In the genomic region with DNA sequence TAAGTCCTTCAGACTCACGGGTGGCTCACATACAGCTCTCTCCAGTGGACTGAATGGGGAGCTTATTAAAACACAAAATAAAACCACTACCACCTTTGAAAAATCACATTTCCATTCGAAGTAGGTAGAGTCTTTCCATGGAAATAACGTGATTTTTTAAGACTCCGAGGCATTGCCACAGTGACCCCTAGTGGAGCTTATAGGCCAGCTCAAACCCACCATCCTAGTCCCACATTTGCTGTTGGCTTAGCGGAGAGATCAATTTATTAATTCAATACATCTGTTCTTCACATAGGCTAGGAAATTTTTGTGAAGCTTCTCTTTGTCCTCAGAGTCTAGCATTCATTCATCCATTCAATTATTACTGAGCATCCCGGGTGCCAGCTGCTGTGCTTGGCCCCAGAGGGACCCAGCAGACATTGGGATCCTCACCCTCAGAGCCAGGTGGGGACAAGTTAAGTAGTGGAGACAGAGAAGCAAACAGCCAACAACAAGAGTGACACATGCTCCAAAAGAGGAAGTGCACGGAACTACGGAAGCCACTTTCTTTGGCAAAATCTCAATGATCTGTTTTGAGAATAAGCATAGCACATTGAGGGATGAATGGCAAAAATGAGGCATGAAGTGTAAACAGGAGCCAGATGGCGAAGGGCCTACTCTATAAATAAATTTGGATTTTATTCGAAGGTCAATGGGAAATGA, we compare ENCODE assay signal across 8 cellular contexts. TPM values are rescaled to one million over a fixed set of nuclear protein-coding genes. Genes with fewer than 3 reads are reported as not detected.
DNase-seq lines count a peak whose midpoint lies in the region; ATAC-seq, FAIRE-seq and TF ChIP-seq lines count a peak whose summit lies in the region.

No MANE protein-coding gene starts in this region.

- H3K4me3 ChIP-seq in esophagus muscularis mucosa (no peak overlapping the region), psoas muscle (no peak overlapping the region)

- FAIRE-seq in D721Med (lab: Jason Lieb, UNC): no peak

- TF ChIP-seq POLR2A in esophagus muscularis mucosa (IDR thresholded peaks at IDR 0.05; ENCODE audit: low read depth): no peak

- ATAC-seq in psoas muscle (no peak), HG03139 (IDR thresholded peaks at IDR 0.05; ENCODE audit: unreplicated experiment) (no peak), GM19328 (IDR thresholded peaks at IDR 0.05; ENCODE audit: unreplicated experiment) (no peak), GM18498 (IDR thresholded peaks at IDR 0.05; ENCODE audit: unreplicated experiment) (no peak)

- TF ChIP-seq EP300 in esophagus muscularis mucosa (IDR thresholded peaks at IDR 0.05): no peak

- H3K9me3 ChIP-seq in esophagus muscularis mucosa: peaks cover 0 to 11% (median 5%) of the 10 kb centered on the region in 4 donors
- H3K9me3 ChIP-seq in psoas muscle: peaks cover 3% of the 10 kb centered on the region

- no peaks in the 10 kb centered on the region for H3K36me3 ChIP-seq in esophagus muscularis mucosa
- H3K36me3 ChIP-seq in psoas muscle (ENCODE audit: insufficient read depth in 1 of 2, low read depth in 1 of 2): no peaks in the 10 kb centered on the region

- peaks cover 24 to 59% (median 53%) of the 10 kb centered on the region in 4 donors for H3K4me1 ChIP-seq in esophagus muscularis mucosa
- H3K4me1 ChIP-seq in psoas muscle: peaks cover 51% of the 10 kb centered on the region

- TF ChIP-seq CTCF in D721Med (IDR thresholded peaks at IDR 0.05; ENCODE audit: insufficient read depth, missing control alignments) (peak; percentile 41), esophagus muscularis mucosa (IDR thresholded peaks at IDR 0.05) (peak; percentile 48 to 65 (median 49)), psoas muscle (IDR thresholded peaks at IDR 0.05) (peak; percentile 44)

- WGBS in esophagus muscularis mucosa: 28% methylated on average over 10 of the region's 10 CpGs
- 26 to 32% (median 29%) methylated on average over 10 of the region's 10 CpGs for WGBS in psoas muscle, 3 donors

- intact Hi-C loops in esophagus muscularis mucosa (cut with DNase I): loop anchor here (5.0 kb wide), 1 partner anchor 44 kb away; no protein-coding TSS in a partner anchor
- intact Hi-C loops in psoas muscle (cut with DNase I): loop anchor here in 1 of 2 donors (5.0 kb wide), 2 partner anchors 64 to 126 kb away; no protein-coding TSS in a partner anchor

- H3K27me3 ChIP-seq in esophagus muscularis mucosa (no peaks in the 10 kb centered on the region), psoas muscle (ENCODE audit: insufficient read depth in 3 of 3, low read length in 2 of 3) (no peaks in the 10 kb centered on the region)

- no peak for DNase-seq in D721Med (ENCODE audit: insufficient read length, low spot score)
- peak; percentile 31 for DNase-seq in HuH-7 (ENCODE audit: low spot score)
- peak; percentile 74 for DNase-seq in SHP77 treated with DMSO at 0.1 percent for 48 hours (lab: John Stamatoyannopoulos, UW)
- DNase-seq in esophagus muscularis mucosa (ENCODE audit: extremely low spot score): no peak
- no peak for DNase-seq in psoas muscle

- H3K27ac ChIP-seq in esophagus muscularis mucosa (replicated peaks in 1 of 4) (peak overlapping the region in 2 of 4 donors; percentile 19 to 40), psoas muscle (peak overlapping the region; percentile 61)

RNA-seq across cellular contexts. Expression of a gene that starts 10.2 kb away (rescaled TPM):
- total RNA-seq in esophagus muscularis mucosa: 1 to 10 TPM in 2 of 4 donors, under 1 TPM in 2; 0.71 to 2.1 (median 1.1) TPM
- under 1 TPM in 3 of 4 donors, not detected in 1; 0.21 to 0.28 (median 0.22) TPM for total RNA-seq in psoas muscle
- 1 to 10 TPM in 1 of 3 donors, under 1 TPM in 2; 0.03 to 2.2 (median 0.11) TPM for polyA plus RNA-seq in psoas muscle

Comparison
In these comparisons a context has a peak if more than half of its experiments do, and no peak if none do; other contexts are left out.
1. DNase-seq: peak in HuH-7 (single experiment) and SHP77 treated with DMSO at 0.1 percent for 48 hours (single experiment); none in D721Med (single experiment), esophagus muscularis mucosa (single experiment) and psoas muscle (0 of 2).
2. Peak in every context shown above with its lines, with median percentiles within 50 percentile points of each other: CTCF ChIP-seq.